ENCODE assay signal across 9 cellular contexts in genomic region chr22:44667829-44668189, GRCh38. TPM values are rescaled to one million over a fixed set of nuclear protein-coding genes. Genes with fewer than 3 reads are reported as not detected.
DNase-seq lines count a peak whose midpoint lies in the region; ATAC-seq and TF ChIP-seq lines count a peak whose summit lies in the region.
"Had no signal": no experiment of that assay in that cellular context is flagged by ENCODE, and none has a peak within 500 bp of the region (broad histone marks: within the 10 kb centered on the region; RNA-seq: fewer than 3 reads in every experiment).

No MANE protein-coding gene starts in this region.

- H3K9me3 ChIP-seq in Panc1 (ENCODE audit: control insufficient read depth, insufficient read depth, low read depth, low read length): no peaks in the 10 kb centered on the region
- H3K9me3 ChIP-seq in right lobe of liver: no peaks in the 10 kb centered on the region

- ATAC-seq in Panc1 (no peak), right lobe of liver (peak in 1 of 4 donors; percentile 5), HG03469 (IDR thresholded peaks at IDR 0.05; ENCODE audit: unreplicated experiment) (no peak)
- ATAC-seq in stimulated activated effector memory CD8-positive, alpha-beta T cell treated with anti-CD3 and anti-CD28 coated beads, Interleukin-12 subunit alpha, Interleukin-12 subunit beta, amount 100 ng/mL, for 72 hours: peak; percentile 57
- ATAC-seq: HCT116 had no signal

- no TSS peak for BruUV-seq in Panc1 (replicated peaks; lab: Mats Ljungman, UMichigan)

- H3K36me3 ChIP-seq in Panc1 (ENCODE audit: control insufficient read depth, insufficient read depth, low read length) (no peaks in the 10 kb centered on the region), right lobe of liver (no peaks in the 10 kb centered on the region)

- no peaks in the 10 kb centered on the region for H3K27me3 ChIP-seq in Panc1 (ENCODE audit: control insufficient read depth, insufficient read depth, low read length)
- no peaks in the 10 kb centered on the region for H3K27me3 ChIP-seq in right lobe of liver

- TF ChIP-seq POLR2A in right lobe of liver (IDR thresholded peaks at IDR 0.05): no peak

- DNase-seq in Panc1 (ENCODE audit: low read depth, low spot score) (no peak), right lobe of liver (no peak), DMS 273 treated with DMSO at 0.1 percent for 48 hours (lab: John Stamatoyannopoulos, UW) (no peak), NCI-H1436 (lab: John Stamatoyannopoulos, UW) (no peak), NCI-H1930 (lab: John Stamatoyannopoulos, UW) (no peak)
- DNase-seq in activated naive CD4-positive, alpha-beta T cell treated with anti-CD3 and anti-CD28 coated beads for 36 hours: peak; percentile 62
- peak; percentile 37 to 75 for DNase-seq in stimulated activated effector memory CD8-positive, alpha-beta T cell treated with anti-CD3 and anti-CD28 coated beads, Interleukin-12 subunit alpha, Interleukin-12 subunit beta, amount 100 ng/mL, for 72 hours (ENCODE audit: low spot score in 2 of 2)

- H3K4me1 Mint-ChIP-seq in activated naive CD4-positive, alpha-beta T cell treated with anti-CD3 and anti-CD28 coated beads for 36 hours (ENCODE audit: low read depth): peaks cover 34% of the 10 kb centered on the region
- H3K4me1 Mint-ChIP-seq in stimulated activated effector memory CD8-positive, alpha-beta T cell treated with anti-CD3 and anti-CD28 coated beads, Interleukin-12 subunit alpha, Interleukin-12 subunit beta, amount 100 ng/mL, for 72 hours: peaks cover 85% of the 10 kb centered on the region

- in situ Hi-C loops in Panc1 (cut with HindIII; ENCODE audit: low pct_unique_long_range_greater_than_20kb, low sequenced_read_pairs): no loop called here

- CTCF ChIA-PET in Panc1 (lab: Charles Lee): no interaction called here
- CTCF ChIA-PET in activated naive CD4-positive, alpha-beta T cell treated with anti-CD3 and anti-CD28 coated beads for 36 hours (lab: Charles Lee): interaction anchor here (1.4 kb wide), 1 partner anchor 17 kb away, joined by 3 read pairs; no protein-coding TSS in a partner anchor

- H3K27me3 Mint-ChIP-seq in activated naive CD4-positive, alpha-beta T cell treated with anti-CD3 and anti-CD28 coated beads for 36 hours (ENCODE audit: low read depth): no peaks in the 10 kb centered on the region

- no peaks in the 10 kb centered on the region for H3K36me3 Mint-ChIP-seq in activated naive CD4-positive, alpha-beta T cell treated with anti-CD3 and anti-CD28 coated beads for 36 hours (ENCODE audit: low read depth)
- peaks cover 6% of the 10 kb centered on the region for H3K36me3 Mint-ChIP-seq in stimulated activated effector memory CD8-positive, alpha-beta T cell treated with anti-CD3 and anti-CD28 coated beads, Interleukin-12 subunit alpha, Interleukin-12 subunit beta, amount 100 ng/mL, for 72 hours

- POLR2A ChIA-PET in Panc1 (lab: Charles Lee): no interaction called here

- H3K4me1 ChIP-seq in Panc1 (ENCODE audit: control insufficient read depth, insufficient read depth, low read length): peaks cover 9% of the 10 kb centered on the region; the same call in 1 of the 2 replicates
- peaks cover 0 to 12% (median 0%) of the 10 kb centered on the region in 4 donors for H3K4me1 ChIP-seq in right lobe of liver

- H3K27ac ChIP-seq in Panc1 (ENCODE audit: low read length): no peak overlapping the region
- peak overlapping the region; percentile 28 to 59 (median 53) for H3K27ac ChIP-seq in right lobe of liver

- H3K9me3 Mint-ChIP-seq in activated naive CD4-positive, alpha-beta T cell treated with anti-CD3 and anti-CD28 coated beads for 36 hours: peaks cover 3% of the 10 kb centered on the region
- H3K9me3 Mint-ChIP-seq in stimulated activated effector memory CD8-positive, alpha-beta T cell treated with anti-CD3 and anti-CD28 coated beads, Interleukin-12 subunit alpha, Interleukin-12 subunit beta, amount 100 ng/mL, for 72 hours: no peaks in the 10 kb centered on the region

- H3K27ac Mint-ChIP-seq in activated naive CD4-positive, alpha-beta T cell treated with anti-CD3 and anti-CD28 coated beads for 36 hours: no peak overlapping the region
- H3K27ac Mint-ChIP-seq in stimulated activated effector memory CD8-positive, alpha-beta T cell treated with anti-CD3 and anti-CD28 coated beads, Interleukin-12 subunit alpha, Interleukin-12 subunit beta, amount 100 ng/mL, for 72 hours: peak overlapping the region; percentile 20

- peak overlapping the region; percentile 63 for H3K4me3 Mint-ChIP-seq in activated naive CD4-positive, alpha-beta T cell treated with anti-CD3 and anti-CD28 coated beads for 36 hours
- peak overlapping the region; percentile 70 for H3K4me3 Mint-ChIP-seq in stimulated activated effector memory CD8-positive, alpha-beta T cell treated with anti-CD3 and anti-CD28 coated beads, Interleukin-12 subunit alpha, Interleukin-12 subunit beta, amount 100 ng/mL, for 72 hours

- TF ChIP-seq CTCF in Panc1 (IDR thresholded peaks at IDR 0.05): no peak
- TF ChIP-seq CTCF in right lobe of liver (IDR thresholded peaks at IDR 0.05): no peak

- 17% methylated on average over 3 of the region's 8 CpGs for WGBS in right lobe of liver (ENCODE audit: insufficient coverage, low coverage, low lambda C conversion rate, missing lambda C conversion rate)

- intact Hi-C loops in Panc1 (cut with micrococcal nuclease; ENCODE audit: unreplicated experiment) (no loop called here), right lobe of liver (cut with DNase I) (no loop called here)
- intact Hi-C loops in activated naive CD4-positive, alpha-beta T cell treated with anti-CD3 and anti-CD28 coated beads for 36 hours (cut with micrococcal nuclease): loop anchor here (1.0 kb wide), 1 partner anchor 16 kb away; no protein-coding TSS in a partner anchor

- H3K4me3 ChIP-seq in Panc1 (ENCODE audit: low read depth in 2 of 2, low read length in 2 of 2) (peak overlapping the region; percentile 35 to 40), right lobe of liver (peak overlapping the region; percentile 27 to 42 (median 28))

RNA-seq across cellular contexts. Expression of gene PRR5, which starts 34.2 kb away (rescaled TPM):
- total RNA-seq in Panc1 (2021; ENCODE audit: unreplicated experiment) (11.5 TPM), right lobe of liver (10 to 100 TPM; 14.1 to 25.3 (median 20.2) TPM)
- 10.8 TPM for polyA plus RNA-seq in Panc1 (2012; ENCODE audit: insufficient read length)
- 10 to 100 TPM in 1 of 2 experiments, 1 to 10 TPM in 1; 7.9 to 10.2 TPM for total RNA-seq in activated naive CD4-positive, alpha-beta T cell treated with anti-CD3 and anti-CD28 coated beads for 36 hours

Comparison
In these comparisons a context has a peak if more than half of its experiments do, and no peak if none do; other contexts are left out.
1. DNase-seq: peak in activated naive CD4-positive, alpha-beta T cell treated with anti-CD3 and anti-CD28 coated beads for 36 hours (single experiment) and stimulated activated effector memory CD8-positive, alpha-beta T cell treated with anti-CD3 and anti-CD28 coated beads, Interleukin-12 subunit alpha, Interleukin-12 subunit beta, amount 100 ng/mL, for 72 hours (2 of 2); none in Panc1 (single experiment), right lobe of liver (0 of 3), DMS 273 treated with DMSO at 0.1 percent for 48 hours (single experiment), NCI-H1436 (single experiment) and NCI-H1930 (0 of 2).